In genomic region chr17:42018988-42019387, GRCh38 we compare ENCODE assay signal across 15 cellular contexts. TPM values are rescaled to one million over a fixed set of nuclear protein-coding genes. Genes with fewer than 3 reads are reported as not detected.
DNase-seq lines count a peak whose midpoint lies in the region; ATAC-seq and TF ChIP-seq lines count a peak whose summit lies in the region.
"Had no signal": no experiment of that assay in that cellular context is flagged by ENCODE, and none has a peak within 500 bp of the region (broad histone marks: within the 10 kb centered on the region; RNA-seq: fewer than 3 reads in every experiment).

No MANE protein-coding gene starts in this region.

- peaks cover 15% of the 10 kb centered on the region for H3K36me3 Mint-ChIP-seq in stimulated activated naive CD8-positive, alpha-beta T cell treated with anti-CD3 and anti-CD28 coated beads, Interleukin-15, Interleukin-2, amounts not matched to agents 100 ng/mL and 50 ng/mL, for 24 hours (ENCODE audit: low read depth)
- peaks cover 36% of the 10 kb centered on the region for H3K36me3 Mint-ChIP-seq in activated CD4-positive, alpha-beta memory T cell treated with anti-CD3 and anti-CD28 coated beads, Interleukin-2, amount 10 ng/mL, durations not matched to agents 7 days and 5 days (ENCODE audit: low read depth)
- peaks cover 0 to 8% (median 0%) of the 10 kb centered on the region in 3 donors for H3K36me3 Mint-ChIP-seq in immature natural killer cell
- no peaks in the 10 kb centered on the region for H3K36me3 Mint-ChIP-seq in type B pancreatic cell

- no peaks in the 10 kb centered on the region for H3K27me3 Mint-ChIP-seq in stimulated activated naive CD8-positive, alpha-beta T cell treated with anti-CD3 and anti-CD28 coated beads, Interleukin-15, Interleukin-2, amounts not matched to agents 100 ng/mL and 50 ng/mL, for 24 hours
- no peaks in the 10 kb centered on the region for H3K27me3 Mint-ChIP-seq in activated CD4-positive, alpha-beta memory T cell treated with anti-CD3 and anti-CD28 coated beads, Interleukin-2, amount 10 ng/mL, durations not matched to agents 7 days and 5 days
- peaks cover 7 to 16% (median 14%) of the 10 kb centered on the region in 3 donors for H3K27me3 Mint-ChIP-seq in immature natural killer cell (ENCODE audit: low read depth in 3 of 3)
- no peaks in the 10 kb centered on the region for H3K27me3 Mint-ChIP-seq in type B pancreatic cell
- H3K27me3 Mint-ChIP-seq: dendritic cell treated with granulocyte-macrophage colony-stimulating factor and Interleukin-4, amounts not matched to agents 40 ng/mL and 50 ng/mL, for 4 days had no signal

- ATAC-seq in stimulated activated naive CD8-positive, alpha-beta T cell treated with anti-CD3 and anti-CD28 coated beads, Interleukin-15, Interleukin-2, amounts not matched to agents 100 U/mL and 50 U/mL, for 24 hours: no peak
- no peak for ATAC-seq in GM19463 (IDR thresholded peaks at IDR 0.05; ENCODE audit: unreplicated experiment)

- DNase-seq in stimulated activated naive CD8-positive, alpha-beta T cell treated with anti-CD3 and anti-CD28 coated beads, Interleukin-15, Interleukin-2, amounts not matched to agents 100 U/mL and 50 U/mL, for 24 hours: no peak
- DNase-seq in activated CD4-positive, alpha-beta memory T cell treated with anti-CD3 and anti-CD28 coated beads, Interleukin-2, amount 10 ng/mL, durations not matched to agents 7 days and 5 days: no peak
- no peak for DNase-seq in immature natural killer cell
- no peak for DNase-seq in type B pancreatic cell (ENCODE audit: extremely low spot score, unreplicated experiment)
- DNase-seq in NK-92 treated with Interleukin-12 subunit alpha and Interleukin-12 subunit beta, amount 100 ng/mL, for 24 hours (lab: John Stamatoyannopoulos, UW): no peak
- no peak for DNase-seq in LoVo (ENCODE audit: low spot score)
- DNase-seq: activated gamma-delta T cell treated with Interleukin-2 at 50 U/mL for 16 hours, DMS53, gastrocnemius medialis, mucosa of descending colon, NCI-H1105 treated with DMSO at 0.1 percent for 48 hours, transverse colon had no signal

- peaks cover 4% of the 10 kb centered on the region for H3K9me3 Mint-ChIP-seq in stimulated activated naive CD8-positive, alpha-beta T cell treated with anti-CD3 and anti-CD28 coated beads, Interleukin-15, Interleukin-2, amounts not matched to agents 100 ng/mL and 50 ng/mL, for 24 hours
- no peaks in the 10 kb centered on the region for H3K9me3 Mint-ChIP-seq in activated CD4-positive, alpha-beta memory T cell treated with anti-CD3 and anti-CD28 coated beads, Interleukin-2, amount 10 ng/mL, durations not matched to agents 7 days and 5 days
- H3K9me3 Mint-ChIP-seq in immature natural killer cell: no peaks in the 10 kb centered on the region
- no peaks in the 10 kb centered on the region for H3K9me3 Mint-ChIP-seq in type B pancreatic cell
- H3K9me3 Mint-ChIP-seq: dendritic cell treated with granulocyte-macrophage colony-stimulating factor and Interleukin-4, amounts not matched to agents 40 ng/mL and 50 ng/mL, for 4 days had no signal

- CTCF ChIA-PET in activated CD4-positive, alpha-beta memory T cell treated with anti-CD3 and anti-CD28 coated beads, Interleukin-2, amount 10 ng/mL, durations not matched to agents 7 days and 5 days (lab: Charles Lee): interaction anchor here (0.6 to 4.8 kb wide), 8 partner anchors 12 to 102 kb away, joined by 3 to 70 read pairs (median 6); partner anchors contain the start of genes DHX58 and KAT2A

- POLR2A ChIA-PET in activated CD4-positive, alpha-beta memory T cell treated with anti-CD3 and anti-CD28 coated beads, Interleukin-2, amount 10 ng/mL, durations not matched to agents 7 days and 5 days (lab: Charles Lee): interaction anchor here (1.4 to 12.8 kb wide), 7 partner anchors 8 to 135 kb away, joined by 3 to 237 read pairs (median 29); partner anchors contain the start of genes CNP, DHX58, KAT2A and ODAD4

- peak overlapping the region; percentile 92 for H3K4me3 Mint-ChIP-seq in stimulated activated naive CD8-positive, alpha-beta T cell treated with anti-CD3 and anti-CD28 coated beads, Interleukin-15, Interleukin-2, amounts not matched to agents 100 ng/mL and 50 ng/mL, for 24 hours
- peak overlapping the region; percentile 99 for H3K4me3 Mint-ChIP-seq in activated CD4-positive, alpha-beta memory T cell treated with anti-CD3 and anti-CD28 coated beads, Interleukin-2, amount 10 ng/mL, durations not matched to agents 7 days and 5 days
- H3K4me3 Mint-ChIP-seq in immature natural killer cell: peak overlapping the region; percentile 99 to 100 (median 99)
- peak overlapping the region; percentile 99 for H3K4me3 Mint-ChIP-seq in type B pancreatic cell

- H3K27ac Mint-ChIP-seq in stimulated activated naive CD8-positive, alpha-beta T cell treated with anti-CD3 and anti-CD28 coated beads, Interleukin-15, Interleukin-2, amounts not matched to agents 100 ng/mL and 50 ng/mL, for 24 hours: peak overlapping the region; percentile 64
- H3K27ac Mint-ChIP-seq in activated CD4-positive, alpha-beta memory T cell treated with anti-CD3 and anti-CD28 coated beads, Interleukin-2, amount 10 ng/mL, durations not matched to agents 7 days and 5 days: peak overlapping the region; percentile 97
- peak overlapping the region in 4 of 6 donors; percentile 48 to 100 (median 88) for H3K27ac Mint-ChIP-seq in immature natural killer cell
- H3K27ac Mint-ChIP-seq in type B pancreatic cell: no peak overlapping the region

- no peak for TF ChIP-seq CTCF in type B pancreatic cell (conservative IDR thresholded peaks at IDR 0.05)

- H3K4me1 Mint-ChIP-seq in stimulated activated naive CD8-positive, alpha-beta T cell treated with anti-CD3 and anti-CD28 coated beads, Interleukin-15, Interleukin-2, amounts not matched to agents 100 ng/mL and 50 ng/mL, for 24 hours (ENCODE audit: low read depth): peaks cover 52% of the 10 kb centered on the region
- peaks cover 56% of the 10 kb centered on the region for H3K4me1 Mint-ChIP-seq in activated CD4-positive, alpha-beta memory T cell treated with anti-CD3 and anti-CD28 coated beads, Interleukin-2, amount 10 ng/mL, durations not matched to agents 7 days and 5 days
- H3K4me1 Mint-ChIP-seq in immature natural killer cell (peaks cover 65 to 76% of the 10 kb centered on the region in 2 donors), type B pancreatic cell (ENCODE audit: unreplicated experiment) (peaks cover 18% of the 10 kb centered on the region)

RNA-seq across cellular contexts. Expression of gene NKIRAS2, which starts 0.9 kb away (rescaled TPM):
- 10 to 100 TPM; 21.3 to 22.7 TPM for total RNA-seq in activated CD4-positive, alpha-beta memory T cell treated with anti-CD3 and anti-CD28 coated beads, Interleukin-2, amount 10 ng/mL, durations not matched to agents 7 days and 5 days
- 10 to 100 TPM; 21.5 to 33.6 (median 32.6) TPM for polyA plus RNA-seq in immature natural killer cell
- 44.7 and 45.0 TPM in 2 replicates for total RNA-seq in type B pancreatic cell (ENCODE audit: low replicate concordance)

RNA-seq across cellular contexts. Expression of gene DNAJC7, which starts 1.7 kb away (rescaled TPM):
- 10 to 100 TPM; 88.7 to 95.1 TPM for total RNA-seq in activated CD4-positive, alpha-beta memory T cell treated with anti-CD3 and anti-CD28 coated beads, Interleukin-2, amount 10 ng/mL, durations not matched to agents 7 days and 5 days
- polyA plus RNA-seq in immature natural killer cell: 10 to 100 TPM; 54.1 to 94.0 (median 55.8) TPM
- total RNA-seq in type B pancreatic cell (ENCODE audit: low replicate concordance): 77.3 and 88.7 TPM in 2 replicates

RNA-seq across cellular contexts. Expression of gene C17orf113, which starts 31.4 kb away (rescaled TPM):
- under 1 TPM in 1 of 2 experiments, not detected in 1; 0.05 TPM for total RNA-seq in activated CD4-positive, alpha-beta memory T cell treated with anti-CD3 and anti-CD28 coated beads, Interleukin-2, amount 10 ng/mL, durations not matched to agents 7 days and 5 days
- polyA plus RNA-seq in immature natural killer cell: under 1 TPM in 2 of 3 donors, not detected in 1; 0.19 to 0.21 TPM
- total RNA-seq in type B pancreatic cell (ENCODE audit: low replicate concordance): 2.1 and 3.0 TPM in 2 replicates

RNA-seq across cellular contexts. Expression of gene CNP, which starts 52.4 kb away (rescaled TPM):
- 10 to 100 TPM; 89.8 to 91.0 TPM for total RNA-seq in activated CD4-positive, alpha-beta memory T cell treated with anti-CD3 and anti-CD28 coated beads, Interleukin-2, amount 10 ng/mL, durations not matched to agents 7 days and 5 days
- 10 to 100 TPM; 22.8 to 56.3 (median 44.1) TPM for polyA plus RNA-seq in immature natural killer cell
- total RNA-seq in type B pancreatic cell (ENCODE audit: low replicate concordance): 60.0 and 84.3 TPM in 2 replicates
